8 cellular contexts compared by ENCODE assay signal in the genomic region with DNA sequence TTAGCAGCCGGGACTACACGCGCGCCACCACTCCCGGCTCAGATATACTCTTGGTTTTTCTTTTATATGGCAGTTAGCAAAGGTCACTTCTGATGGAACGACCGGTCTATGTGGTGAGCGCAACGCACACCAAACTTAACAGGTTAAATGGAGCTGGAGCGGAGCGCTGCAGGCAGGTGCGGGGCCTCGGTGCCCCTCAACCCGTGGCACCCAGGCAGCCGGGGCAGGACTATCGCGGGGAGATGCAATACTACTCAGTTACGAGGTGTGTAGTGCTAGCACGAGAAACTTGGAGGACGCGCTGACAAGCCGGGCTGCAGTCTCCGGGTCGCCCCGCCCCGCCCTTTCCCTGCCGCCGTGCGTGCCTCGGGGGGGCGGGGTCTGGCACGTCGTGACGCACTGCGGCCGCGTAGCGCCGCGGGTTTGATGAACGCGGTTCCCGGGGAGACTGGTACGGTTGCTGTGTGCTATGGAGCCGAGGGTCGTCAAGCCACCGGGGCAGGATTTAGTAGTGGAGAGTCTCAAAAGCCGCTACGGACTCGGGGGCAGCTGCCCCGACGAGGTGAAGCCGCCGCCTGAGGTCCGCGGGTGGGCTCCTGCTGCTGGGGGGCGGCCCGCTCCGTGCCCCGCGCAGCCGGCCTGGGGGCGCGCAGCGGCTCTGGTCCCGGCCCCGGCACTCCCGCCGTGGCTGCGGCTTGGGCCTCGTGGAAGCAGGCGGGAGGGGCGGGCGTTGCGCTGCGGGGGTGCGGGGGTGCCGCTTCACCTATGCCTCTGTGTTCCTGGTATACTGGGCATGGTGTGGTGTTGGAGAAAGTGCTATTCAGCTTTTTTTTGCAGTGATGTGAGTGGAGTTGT. TPM values are rescaled to one million over a fixed set of nuclear protein-coding genes. Genes with fewer than 3 reads are reported as not detected.
DNase-seq lines count a peak whose midpoint lies in the region; ATAC-seq, FAIRE-seq and TF ChIP-seq lines count a peak whose summit lies in the region.

A gene with protein sequence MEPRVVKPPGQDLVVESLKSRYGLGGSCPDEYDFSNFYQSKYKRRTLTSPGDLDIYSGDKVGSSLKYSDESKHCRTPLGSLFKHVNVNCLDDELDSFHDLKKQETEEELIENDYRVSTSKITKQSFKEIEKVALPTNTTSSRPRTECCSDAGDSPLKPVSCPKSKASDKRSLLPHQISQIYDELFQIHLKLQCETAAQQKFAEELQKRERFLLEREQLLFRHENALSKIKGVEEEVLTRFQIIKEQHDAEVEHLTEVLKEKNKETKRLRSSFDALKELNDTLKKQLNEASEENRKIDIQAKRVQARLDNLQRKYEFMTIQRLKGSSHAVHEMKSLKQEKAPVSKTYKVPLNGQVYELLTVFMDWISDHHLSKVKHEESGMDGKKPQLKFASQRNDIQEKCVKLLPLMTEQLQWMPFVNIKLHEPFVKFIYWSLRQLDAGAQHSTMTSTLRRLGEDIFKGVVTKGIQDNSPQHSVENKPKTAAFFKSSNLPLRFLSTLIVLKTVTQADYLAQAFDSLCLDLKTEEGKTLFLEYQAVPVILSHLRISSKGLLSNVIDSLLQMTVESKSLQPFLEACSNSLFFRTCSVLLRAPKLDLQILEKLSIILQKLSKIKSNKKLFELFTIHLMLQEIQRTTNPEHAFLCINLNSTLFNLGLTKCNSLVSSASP (plus strand): TSS at position 418 of the 855 bp plus-strand sequence. CDS start 52 bp downstream, at position 470.

- no peak for TF ChIP-seq CTCF in GM13977 (IDR thresholded peaks at IDR 0.05; ENCODE audit: extremely low read depth, insufficient read depth, missing control alignments)
- TF ChIP-seq CTCF in right atrium auricular region (IDR thresholded peaks at IDR 0.05): no peak
- TF ChIP-seq CTCF in psoas muscle (IDR thresholded peaks at IDR 0.05): no peak

- H3K4me1 ChIP-seq in right atrium auricular region: peaks cover 0 to 5% of the 10 kb centered on the region in 2 donors
- H3K4me1 ChIP-seq in psoas muscle: peaks cover 6% of the 10 kb centered on the region

- peak; percentile 99 for FAIRE-seq in urothelium cell line (lab: Jason Lieb, UNC)

- in situ Hi-C loops in GM13977 (cut with MboI; ENCODE audit: low pct_unique_long_range_greater_than_20kb, low sequenced_read_pairs, unreplicated experiment): no loop called here

- ATAC-seq in HG02840 (IDR thresholded peaks at IDR 0.05; ENCODE audit: low FRiP score, unreplicated experiment): peak; percentile 98
- ATAC-seq in psoas muscle: peak; percentile 93 to 99 (median 98)

- peaks cover 15% of the 10 kb centered on the region for H3K36me3 ChIP-seq in right atrium auricular region
- peaks cover 0 to 56% of the 10 kb centered on the region in 2 donors for H3K36me3 ChIP-seq in psoas muscle (ENCODE audit: insufficient read depth in 1 of 2, low read depth in 1 of 2)

- H3K27me3 ChIP-seq in right atrium auricular region (no peaks in the 10 kb centered on the region), psoas muscle (ENCODE audit: insufficient read depth in 3 of 3, low read length in 2 of 3) (no peaks in the 10 kb centered on the region)

- H3K9me3 ChIP-seq in right atrium auricular region (no peaks in the 10 kb centered on the region), psoas muscle (no peaks in the 10 kb centered on the region)

- H3K27ac ChIP-seq in right atrium auricular region (peak within 1 kb of the TSS; percentile 71 to 75), psoas muscle (peak within 1 kb of the TSS; percentile 67)

- peak; percentile 95 for DNase-seq in GM13977 (ENCODE audit: low spot score)
- peak; percentile 87 for DNase-seq in NCI-H1436 (lab: John Stamatoyannopoulos, UW)
- peak; percentile 81 for DNase-seq in amniotic epithelial cell (ENCODE audit: low read depth)
- peak; percentile 88 for DNase-seq in right atrium auricular region (ENCODE audit: low spot score)
- peak; percentile 90 to 93 for DNase-seq in psoas muscle
- peak; percentile 98 for DNase-seq in urothelium cell line (ENCODE audit: low spot score)

- intact Hi-C loops in T-helper 1 cell treated with Interleukin-12 subunit alpha and Interleukin-12 subunit beta and Interleukin-4 antibody, amounts not matched to agents 30 ng/mL and 1 ng/mL, for 36 hours (cut with micrococcal nuclease): loop anchor here (1.0 to 5.0 kb wide), 11 partner anchors 46 to 724 kb away; a partner anchor contains a TSS
- intact Hi-C loops in psoas muscle (cut with DNase I): no loop called here

- WGBS in psoas muscle, 3 donors: 0 to 1% (median 1%) methylated on average over 56 to 78 of the region's 78 CpGs

- H3K4me3 ChIP-seq in right atrium auricular region (peak within 1 kb of the TSS; percentile 64 to 77), psoas muscle (peak within 1 kb of the TSS; percentile 88)

RNA-seq across cellular contexts. Expression of the gene that starts here (rescaled TPM):
- 9.3 and 12.5 TPM in 2 replicates for total RNA-seq in T-helper 1 cell treated with Interleukin-12 subunit alpha and Interleukin-12 subunit beta and Interleukin-4 antibody, amounts not matched to agents 30 ng/mL and 1 ng/mL, for 36 hours
- total RNA-seq in right atrium auricular region (1 to 10 TPM; 1.0 to 1.5 TPM), psoas muscle (1 to 10 TPM in 3 of 4 donors, under 1 TPM in 1; 0.39 to 2.4 (median 1.5) TPM)
- polyA plus RNA-seq in psoas muscle: 1 to 10 TPM in 2 of 3 donors, under 1 TPM in 1; 0.79 to 1.5 (median 1.0) TPM

Comparison
In these comparisons a context has a peak if more than half of its experiments do, and no peak if none do; other contexts are left out.
1. Peak in every context shown above with its lines: DNase-seq, ATAC-seq, H3K4me3 ChIP-seq and H3K27ac ChIP-seq.